ENCODE assay signal across 9 cellular contexts in the genomic region with DNA sequence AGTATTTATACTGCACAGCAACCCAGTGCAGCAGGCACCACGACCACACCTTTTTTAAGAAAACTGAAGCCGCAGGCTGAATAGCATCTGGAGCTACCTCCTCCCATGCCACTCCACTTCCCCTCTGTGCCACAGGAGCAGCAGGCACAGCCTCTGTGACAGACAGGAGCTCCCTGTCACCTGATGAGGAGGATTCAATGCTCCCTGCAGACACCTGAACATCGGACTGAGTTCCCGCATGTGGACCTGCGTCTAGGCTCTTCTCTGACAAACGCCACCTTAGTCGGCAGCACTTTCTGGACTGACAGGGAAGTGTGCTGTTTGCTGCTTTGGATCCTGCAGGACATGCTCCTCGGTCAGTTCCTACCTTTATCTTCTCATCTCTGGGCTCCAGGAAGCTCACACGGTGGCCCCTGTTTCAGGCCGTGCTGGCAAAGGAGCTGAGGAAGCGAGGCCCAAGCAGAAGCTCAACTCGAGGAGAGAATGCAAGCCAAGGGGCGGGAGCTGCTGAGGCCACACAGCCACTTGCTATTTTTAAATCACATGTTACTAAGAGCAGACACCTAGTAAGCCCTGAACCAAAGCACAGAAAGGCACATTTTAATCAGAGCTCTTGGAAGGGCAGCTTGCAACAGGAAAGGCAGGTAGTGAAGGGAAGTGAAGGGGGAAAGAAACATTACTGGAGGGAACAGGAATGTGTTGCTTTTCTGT. TPM values are rescaled to one million over a fixed set of nuclear protein-coding genes. Genes with fewer than 3 reads are reported as not detected.
A peak's percentile ranks its signal among the peaks of the same experiment; 100 is the strongest.
DNase-seq lines count a peak whose midpoint lies in the region; ATAC-seq, FAIRE-seq and TF ChIP-seq lines count a peak whose summit lies in the region.
"Had no signal": no experiment of that assay in that cellular context is flagged by ENCODE, and none has a peak within 500 bp of the region (broad histone marks: within the 10 kb centered on the region; RNA-seq: fewer than 3 reads in every experiment).

No MANE protein-coding gene starts in this region.

- TF ChIP-seq POLR2A in H54 (IDR thresholded peaks at IDR 0.05; ENCODE audit: low read depth, low read length): no peak

- FAIRE-seq in H54 (lab: Jason Lieb, UNC): no peak

- ATAC-seq in GM19455 (IDR thresholded peaks at IDR 0.05; ENCODE audit: unreplicated experiment) (peak; percentile 47), HG03521 (IDR thresholded peaks at IDR 0.05; ENCODE audit: unreplicated experiment) (peak; percentile 40), left ventricle myocardium superior (peak; percentile 96)

- DNase-seq in left ventricle myocardium superior: peak; percentile 57
- no peak for DNase-seq in T1000 (lab: John Stamatoyannopoulos, UW)
- DNase-seq in effector CD8-positive, alpha-beta T cell (lab: John Stamatoyannopoulos, UW): no peak
- no peak for DNase-seq in H54 (ENCODE audit: insufficient read length, low spot score)
- no peak for DNase-seq in stimulated activated CD4-positive, alpha-beta T cell treated with anti-CD3 and anti-CD28 coated beads, Interleukin-4, amount 100 ng/mL, for 4 hours

- no peak for TF ChIP-seq CTCF in GM12875 (IDR thresholded peaks at IDR 0.05; ENCODE audit: borderline replicate concordance, insufficient read depth, low read depth, low read length)

- intact Hi-C loops in left ventricle myocardium superior (cut with micrococcal nuclease): no loop called here

- H3K4me3 ChIP-seq in GM12875 (ENCODE audit: low read depth, low read length): peak overlapping the region; percentile 61
- H3K4me3 ChIP-seq: ascending aorta had no signal

RNA-seq across cellular contexts. Expression of a gene that starts 56.6 kb away (rescaled TPM):
- 23.4 TPM for total RNA-seq in left ventricle myocardium superior

Comparison
In these comparisons a context has a peak if more than half of its experiments do, and no peak if none do; other contexts are left out.
1. ATAC-seq: peak in every context shown above with its lines; median percentile 96 in left ventricle myocardium superior; 47 in GM19455; 40 in HG03521.